In genomic region chr12:20132818-20133217, GRCh38 we compare ENCODE assay signal across 25 cellular contexts.
A peak's percentile ranks its signal among the peaks of the same experiment; 100 is the strongest.
DNase-seq lines count a peak whose midpoint lies in the region; ATAC-seq, FAIRE-seq and TF ChIP-seq lines count a peak whose summit lies in the region.
"Had no signal": no experiment of that assay in that cellular context is flagged by ENCODE, and none has a peak within 500 bp of the region (broad histone marks: within the 10 kb centered on the region; RNA-seq: fewer than 3 reads in every experiment).

No MANE protein-coding gene starts in this region.

- H3K9me3 Mint-ChIP-seq in astrocyte (ENCODE audit: unreplicated experiment) = no peaks in the 10 kb centered on the region
- H3K9me3 Mint-ChIP-seq: H9 had no signal

- no peak overlapping the region for H3K4me3 ChIP-seq in astrocyte (ENCODE audit: insufficient read depth, low read depth, low read length)
- H3K4me3 ChIP-seq in osteoblast (ENCODE audit: insufficient read depth, low read length) = no peak overlapping the region
- H3K4me3 ChIP-seq in uterus = no peak overlapping the region
- H3K4me3 ChIP-seq: PC-9, SJSA1 had no signal

- TF ChIP-seq CTCF in astrocyte (IDR thresholded peaks at IDR 0.05; ENCODE audit: insufficient read depth, low read depth, low read length) (no peak), osteoblast (IDR thresholded peaks at IDR 0.05; ENCODE audit: extremely low read depth, low read depth, low read length) (no peak), uterus (IDR thresholded peaks at IDR 0.05) (no peak)

- no peaks in the 10 kb centered on the region for H3K9me3 ChIP-seq in astrocyte (ENCODE audit: insufficient read depth, low read depth, low read length)
- H3K9me3 ChIP-seq in osteoblast (ENCODE audit: low read depth, low read length) = peaks cover 2% of the 10 kb centered on the region
- no peaks in the 10 kb centered on the region for H3K9me3 ChIP-seq in uterus
- H3K9me3 ChIP-seq: SJSA1 had no signal

- DNase-seq in NCI-H146 (lab: John Stamatoyannopoulos, UW) (peak; percentile 19), NCI-H146 treated with DMSO at 0.1 percent for 48 hours (lab: John Stamatoyannopoulos, UW; ENCODE audit: unreplicated experiment) (no peak), astrocyte (ENCODE audit: low read depth) (no peak), iPS-NIHi7 (ENCODE audit: extremely low spot score) (peak; percentile 10), osteoblast (ENCODE audit: insufficient read length, low spot score, missing footprints) (no peak), uterus (no peak)
- DNase-seq: 8988T; ACHN; Calu3; DMS153; DND-41; H9; KBM-7; NCI-H1436; NCI-H2227 treated with DMSO at 0.1 percent for 48 hours; NCI-H510A treated with DMSO at 0.1 percent for 48 hours; NCI-H82; NK-92 treated with Interleukin-12 subunit alpha and Interleukin-12 subunit beta, amount 100 ng/mL, for 24 hours; PC-9 had no signal

- H3K4me1 Mint-ChIP-seq in astrocyte (ENCODE audit: low read depth, unreplicated experiment) = no peaks in the 10 kb centered on the region

- intact Hi-C loops in uterus (cut with DNase I; ENCODE audit: low total_unique reads) = no loop called here

- no peaks in the 10 kb centered on the region for H3K36me3 Mint-ChIP-seq in astrocyte (ENCODE audit: low read depth, unreplicated experiment)

- no peak overlapping the region for H3K9ac ChIP-seq in astrocyte (ENCODE audit: low read length)

- no peaks in the 10 kb centered on the region for H3K27me3 Mint-ChIP-seq in astrocyte (ENCODE audit: low read depth, unreplicated experiment)

- H3K4me1 ChIP-seq in astrocyte (ENCODE audit: insufficient read depth, low read length) = no peaks in the 10 kb centered on the region
- no peaks in the 10 kb centered on the region for H3K4me1 ChIP-seq in osteoblast (ENCODE audit: insufficient read depth, low read length)
- no peaks in the 10 kb centered on the region for H3K4me1 ChIP-seq in uterus
- H3K4me1 ChIP-seq: SJSA1 had no signal

- H3K27ac Mint-ChIP-seq in astrocyte (ENCODE audit: unreplicated experiment) = no peak overlapping the region

- H2AFZ ChIP-seq in astrocyte (ENCODE audit: low read depth, low read length) = peak overlapping the region; percentile 7
- peak overlapping the region; percentile 32 for H2AFZ ChIP-seq in osteoblast (ENCODE audit: low read length)
- H2AFZ ChIP-seq: PC-9 had no signal

- no peak overlapping the region for H3K4me3 Mint-ChIP-seq in astrocyte (ENCODE audit: unreplicated experiment)
- H3K4me3 Mint-ChIP-seq: H9 had no signal

- TF ChIP-seq POLR2A in uterus (IDR thresholded peaks at IDR 0.05) = no peak

- H4K20me1 ChIP-seq in astrocyte (ENCODE audit: insufficient read depth, low read length) (no peaks in the 10 kb centered on the region), osteoblast (ENCODE audit: insufficient read depth, low read length) (no peaks in the 10 kb centered on the region)

- no peak for ATAC-seq in HG03354 (IDR thresholded peaks at IDR 0.05; ENCODE audit: poor library complexity, severe bottlenecking, unreplicated experiment)
- ATAC-seq in HG02852 (IDR thresholded peaks at IDR 0.05; ENCODE audit: unreplicated experiment) = no peak
- ATAC-seq: Right ventricle myocardium inferior had no signal

- no peaks in the 10 kb centered on the region for H3K79me2 ChIP-seq in astrocyte (ENCODE audit: insufficient read depth, low read length)
- no peaks in the 10 kb centered on the region for H3K79me2 ChIP-seq in osteoblast (ENCODE audit: insufficient read depth, low read length)

- no peak overlapping the region for H3K27ac ChIP-seq in astrocyte (ENCODE audit: low read depth, low read length)
- no peak overlapping the region for H3K27ac ChIP-seq in osteoblast (ENCODE audit: low read depth, low read length)
- no peak overlapping the region for H3K27ac ChIP-seq in uterus
- H3K27ac ChIP-seq: PC-9, SJSA1 had no signal

- H3K4me2 ChIP-seq in astrocyte (ENCODE audit: low read length) (no peak overlapping the region), osteoblast (ENCODE audit: insufficient read depth, low read length) (no peak overlapping the region)
- H3K4me2 ChIP-seq: PC-9 had no signal

- FAIRE-seq in astrocyte (lab: Jason Lieb, UNC) = no peak
- FAIRE-seq: GM18507, HTR-8/SVneo had no signal

- no peaks in the 10 kb centered on the region for H3K27me3 ChIP-seq in astrocyte (ENCODE audit: insufficient read depth, low read length)
- H3K27me3 ChIP-seq in osteoblast (ENCODE audit: insufficient read depth, low read length) = no peaks in the 10 kb centered on the region
- no peaks in the 10 kb centered on the region for H3K27me3 ChIP-seq in uterus
- H3K27me3 ChIP-seq: SJSA1 had no signal

- H3K36me3 ChIP-seq in astrocyte (ENCODE audit: insufficient read depth, low read length) = no peaks in the 10 kb centered on the region
- no peaks in the 10 kb centered on the region for H3K36me3 ChIP-seq in osteoblast (ENCODE audit: insufficient read depth, low read length)
- no peaks in the 10 kb centered on the region for H3K36me3 ChIP-seq in uterus
- H3K36me3 ChIP-seq: SJSA1 had no signal

Comparison
In these comparisons a context has a peak if more than half of its experiments do, and no peak if none do; other contexts are left out.
1. DNase-seq: peak in NCI-H146 (single experiment) and iPS-NIHi7 (single experiment); none in NCI-H146 treated with DMSO at 0.1 percent for 48 hours (single experiment), astrocyte (single experiment), osteoblast (single experiment) and uterus (0 of 2).